In genomic region chr6:45590751-45591184, GRCh38 we compare ENCODE assay signal across 13 cellular contexts.
A peak's percentile ranks its signal among the peaks of the same experiment; 100 is the strongest.
DNase-seq lines count a peak whose midpoint lies in the region; ATAC-seq and TF ChIP-seq lines count a peak whose summit lies in the region.
"Had no signal": no experiment of that assay in that cellular context is flagged by ENCODE, and none has a peak within 500 bp of the region (broad histone marks: within the 10 kb centered on the region; RNA-seq: fewer than 3 reads in every experiment).

No MANE protein-coding gene starts in this region.

- no peaks in the 10 kb centered on the region for H3K9me3 Mint-ChIP-seq in natural killer cell treated with Interleukin-12 subunit alpha and Interleukin-12 subunit beta and Interleukin-15 and Interleukin-18, amount 100 ng/mL, for 72 hours
- H3K9me3 Mint-ChIP-seq in natural killer cell: no peaks in the 10 kb centered on the region
- H3K9me3 Mint-ChIP-seq: IgD-negative memory B cell had no signal

- peak overlapping the region; percentile 38 for H3K27ac ChIP-seq in mesodermal cell (ENCODE audit: low read depth, low read length, severe bottlenecking)
- H3K27ac ChIP-seq in effector memory CD4-positive, alpha-beta T cell (ENCODE audit: insufficient read depth, low read length, poor library complexity, severe bottlenecking): no peak overlapping the region

- H3K27me3 ChIP-seq in effector memory CD4-positive, alpha-beta T cell (replicated peaks; ENCODE audit: control insufficient read depth, insufficient read depth, low read length, poor library complexity, severe bottlenecking): no peaks in the 10 kb centered on the region
- H3K27me3 ChIP-seq: BE2C had no signal

- H3K27me3 Mint-ChIP-seq in natural killer cell treated with Interleukin-12 subunit alpha and Interleukin-12 subunit beta and Interleukin-15 and Interleukin-18, amount 100 ng/mL, for 72 hours: peaks cover 0 to 17% of the 10 kb centered on the region in 2 donors
- H3K27me3 Mint-ChIP-seq in natural killer cell (ENCODE audit: low read depth in 2 of 2): peaks cover 9 to 12% of the 10 kb centered on the region in 2 donors

- DNase-seq in natural killer cell treated with Interleukin-12 subunit alpha and Interleukin-12 subunit beta and Interleukin-15 and Interleukin-18, amount 100 ng/mL, for 72 hours (ENCODE audit: low spot score): no peak
- DNase-seq in natural killer cell (no peak), astrocyte of the cerebellum (ENCODE audit: low read depth) (peak; percentile 70), mucosa of gallbladder (ENCODE audit: low spot score) (no peak), activated gamma-delta T cell treated with Interleukin-2 at 50 U/mL for 16 hours (no peak), LoVo (ENCODE audit: low spot score) (no peak)
- DNase-seq in effector memory CD4-positive, alpha-beta T cell: no peak
- DNase-seq: BE2C; effector CD8-positive, alpha-beta T cell; islet precursor cell; NCI-H446 had no signal

- ATAC-seq in natural killer cell treated with Interleukin-12 subunit alpha and Interleukin-12 subunit beta and Interleukin-15 and Interleukin-18, amount 100 ng/mL, for 72 hours: no peak
- ATAC-seq in natural killer cell: no peak

- no peaks in the 10 kb centered on the region for H3K36me3 Mint-ChIP-seq in natural killer cell treated with Interleukin-12 subunit alpha and Interleukin-12 subunit beta and Interleukin-15 and Interleukin-18, amount 100 ng/mL, for 72 hours
- no peaks in the 10 kb centered on the region for H3K36me3 Mint-ChIP-seq in natural killer cell
- H3K36me3 Mint-ChIP-seq: IgD-negative memory B cell had no signal

- intact Hi-C loops in natural killer cell (cut with micrococcal nuclease): no loop called here

- no peaks in the 10 kb centered on the region for H3K9me3 ChIP-seq in mesodermal cell (ENCODE audit: control insufficient read depth, low read length)
- no peaks in the 10 kb centered on the region for H3K9me3 ChIP-seq in effector memory CD4-positive, alpha-beta T cell (ENCODE audit: control insufficient read depth, low read length)
- H3K9me3 ChIP-seq: BE2C had no signal

- peaks cover 35% of the 10 kb centered on the region for H3K4me1 ChIP-seq in mesodermal cell (ENCODE audit: control insufficient read depth, insufficient read depth, low read length, poor library complexity, severe bottlenecking)
- H3K4me1 ChIP-seq in effector memory CD4-positive, alpha-beta T cell (ENCODE audit: control insufficient read depth, insufficient read depth, low read length, poor library complexity, severe bottlenecking): peaks cover 60% of the 10 kb centered on the region
- H3K4me1 ChIP-seq: BE2C had no signal

- H3K4me3 ChIP-seq in astrocyte of the cerebellum (ENCODE audit: low read depth, low read length) (no peak overlapping the region), mesodermal cell (ENCODE audit: extremely low read depth, insufficient read depth, low read length, poor library complexity, severe bottlenecking) (no peak overlapping the region)
- no peak overlapping the region for H3K4me3 ChIP-seq in effector memory CD4-positive, alpha-beta T cell (ENCODE audit: insufficient read depth, low read depth, low read length, poor library complexity, severe bottlenecking)

- TF ChIP-seq CTCF in natural killer cell (IDR thresholded peaks at IDR 0.05) (no peak), astrocyte of the cerebellum (IDR thresholded peaks at IDR 0.05; ENCODE audit: low read depth, low read length, missing control alignments) (no peak)

- H3K27ac Mint-ChIP-seq in natural killer cell treated with Interleukin-12 subunit alpha and Interleukin-12 subunit beta and Interleukin-15 and Interleukin-18, amount 100 ng/mL, for 72 hours: peak overlapping the region; percentile 63 to 74
- peak overlapping the region in 1 of 2 donors; percentile 27 for H3K27ac Mint-ChIP-seq in natural killer cell
- H3K27ac Mint-ChIP-seq: IgD-negative memory B cell had no signal

- in situ Hi-C loops in astrocyte of the cerebellum (cut with HindIII; ENCODE audit: low sequenced_read_pairs): no loop called here

- H3K4me1 Mint-ChIP-seq in natural killer cell treated with Interleukin-12 subunit alpha and Interleukin-12 subunit beta and Interleukin-15 and Interleukin-18, amount 100 ng/mL, for 72 hours (ENCODE audit: low read depth in 2 of 2): peaks cover 40 to 65% of the 10 kb centered on the region in 2 donors
- H3K4me1 Mint-ChIP-seq in natural killer cell: peaks cover 42% of the 10 kb centered on the region in 2 donors

- H3K4me3 Mint-ChIP-seq in natural killer cell treated with Interleukin-12 subunit alpha and Interleukin-12 subunit beta and Interleukin-15 and Interleukin-18, amount 100 ng/mL, for 72 hours: peak overlapping the region; percentile 56
- no peak overlapping the region for H3K4me3 Mint-ChIP-seq in natural killer cell
- H3K4me3 Mint-ChIP-seq: IgD-negative memory B cell had no signal

- no peaks in the 10 kb centered on the region for H3K36me3 ChIP-seq in mesodermal cell (ENCODE audit: control insufficient read depth, insufficient read depth, low read length)
- H3K36me3 ChIP-seq in effector memory CD4-positive, alpha-beta T cell (ENCODE audit: control insufficient read depth, insufficient read depth, low read length): no peaks in the 10 kb centered on the region
- H3K36me3 ChIP-seq: BE2C had no signal

- 89 to 95% methylated on average over 3 to 4 of the region's 7 CpGs for WGBS in mesodermal cell (ENCODE audit: insufficient coverage in 2 of 2), 2 experiments
